ENCODE assay signal across 1 cellular context in genomic region chr1:202416641-202417040, GRCh38.
TF ChIP-seq lines count a peak whose summit lies in the region.

No MANE protein-coding gene starts in this region.

TF ChIP-seq in SK-N-SH, 30 proteins besides CTCF, POLR2A, EP300 and RAD21 (continued from another document):
- no peak for TF ChIP-seq ZBTB33 (IDR thresholded peaks at IDR 0.05; ENCODE audit: borderline replicate concordance, low read depth)
- no peak for TF ChIP-seq USF1 (IDR thresholded peaks at IDR 0.05; ENCODE audit: borderline replicate concordance, low read depth)
- TF ChIP-seq FOSL2 (IDR thresholded peaks at IDR 0.05; ENCODE audit: borderline replicate concordance, low read depth), result no peak
- TF ChIP-seq RXRA (IDR thresholded peaks at IDR 0.05; ENCODE audit: borderline replicate concordance, low read depth), result no peak
- TF ChIP-seq SMC3 (IDR thresholded peaks at IDR 0.05; ENCODE audit: low read depth, low read length), result no peak
- no peak for TF ChIP-seq POLR2AphosphoS5 (IDR thresholded peaks at IDR 0.05; ENCODE audit: low read depth, low read length)
- no peak for TF ChIP-seq GABPA (IDR thresholded peaks at IDR 0.05; ENCODE audit: low read depth)
- no peak for TF ChIP-seq EZH2phosphoT487 (IDR thresholded peaks at IDR 0.05; ENCODE audit: borderline replicate concordance, low read depth)
- TF ChIP-seq MEF2A (IDR thresholded peaks at IDR 0.05; ENCODE audit: borderline replicate concordance, low read depth), result no peak
